14 cellular contexts compared by ENCODE assay signal in the genomic region with DNA sequence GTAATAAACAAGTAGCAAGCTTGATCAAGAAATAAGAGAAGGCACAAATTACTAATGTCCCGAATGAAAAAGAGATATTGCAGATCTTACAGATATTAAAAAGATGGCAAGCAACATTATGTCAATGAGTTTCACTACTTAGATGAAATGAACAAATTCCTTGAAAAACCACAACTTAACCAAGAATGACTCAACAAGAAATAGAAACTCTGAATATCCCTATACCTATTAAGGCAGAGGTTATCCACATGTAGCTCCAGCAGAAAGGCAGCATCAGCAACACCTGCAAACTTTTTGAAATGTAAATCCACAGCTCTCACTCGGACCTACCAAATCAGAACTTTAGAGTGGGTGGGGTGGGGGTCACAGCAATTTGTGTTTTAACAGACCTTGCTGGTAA. TPM values are rescaled to one million over a fixed set of nuclear protein-coding genes. Genes with fewer than 3 reads are reported as not detected.
DNase-seq lines count a peak whose midpoint lies in the region; ATAC-seq lines count a peak whose summit lies in the region.
"Had no signal": no experiment of that assay in that cellular context is flagged by ENCODE, and none has a peak within 500 bp of the region (broad histone marks: within the 10 kb centered on the region; RNA-seq: fewer than 3 reads in every experiment).

No MANE protein-coding gene starts in this region.

- H2BK15ac ChIP-seq in mesenchymal stem cell (ENCODE audit: low read depth, poor library complexity, severe bottlenecking), result no peak overlapping the region

- H3K4me2 ChIP-seq in mesenchymal stem cell (ENCODE audit: low read length, poor library complexity, severe bottlenecking), result no peak overlapping the region
- H3K4me2 ChIP-seq: PC-9 had no signal

- H2BK5ac ChIP-seq in mesenchymal stem cell (ENCODE audit: low read depth, low read length, poor library complexity, severe bottlenecking), result no peak overlapping the region

- H3K18ac ChIP-seq in mesenchymal stem cell (ENCODE audit: low read depth in 1 of 2, low read length in 2 of 2), result no peak overlapping the region

- H3K14ac ChIP-seq in mesenchymal stem cell (ENCODE audit: low read length in 2 of 2), result no peak overlapping the region

- H3K9me3 ChIP-seq in mesenchymal stem cell (ENCODE audit: control insufficient read depth, low read length), result no peaks in the 10 kb centered on the region
- H3K9me3 ChIP-seq: pancreas had no signal

- WGBS in mesenchymal stem cell, result no CpG with 5 or more reads among the region's 2 CpGs

- H4K91ac ChIP-seq in mesenchymal stem cell (ENCODE audit: low read length), result no peak overlapping the region

- no peak overlapping the region for H3K4ac ChIP-seq in mesenchymal stem cell (ENCODE audit: low read depth in 1 of 2, low read length in 2 of 2)

- peaks cover 1% of the 10 kb centered on the region for H3K4me1 ChIP-seq in mesenchymal stem cell (ENCODE audit: control insufficient read depth, insufficient read depth, low read depth, low read length)

- DNase-seq in OCI-M1 (lab: John Stamatoyannopoulos, UW) (peak; percentile 65), mesenchymal stem cell (peak; percentile 61), NCI-H82 (lab: John Stamatoyannopoulos, UW) (no peak), NCI-H2171 (lab: John Stamatoyannopoulos, UW) (no peak)
- no peak for DNase-seq in activated naive CD4-positive, alpha-beta T cell (lab: John Stamatoyannopoulos, UW)
- DNase-seq: hippocampal formation; NCI-H2029 treated with DMSO at 0.1 percent for 48 hours; pancreas; stimulated activated CD4-positive, alpha-beta T cell treated with anti-CD3 and anti-CD28 coated beads, Interleukin-1b, Interleukin-23, amount 100 ng/mL, for 48 hours; stimulated activated naive CD4-positive, alpha-beta T cell; T1000 had no signal

- H2AK5ac ChIP-seq in mesenchymal stem cell (ENCODE audit: low read length, severe bottlenecking), result no peak overlapping the region

- H3K9ac ChIP-seq in mesenchymal stem cell (ENCODE audit: low read length), result no peak overlapping the region

- H3K23ac ChIP-seq in mesenchymal stem cell (ENCODE audit: low read length in 2 of 2), result no peak overlapping the region

- no peaks in the 10 kb centered on the region for H3K27me3 ChIP-seq in mesenchymal stem cell (ENCODE audit: control insufficient read depth in 1 of 2, insufficient read depth in 1 of 2, low read length in 2 of 2)
- H3K27me3 ChIP-seq: pancreas had no signal

- ATAC-seq in GM18858 (IDR thresholded peaks at IDR 0.05; ENCODE audit: unreplicated experiment), result peak; percentile 36
- peak; percentile 40 for ATAC-seq in HG02870 (IDR thresholded peaks at IDR 0.05; ENCODE audit: unreplicated experiment)
- ATAC-seq: pancreas had no signal

- no peak overlapping the region for H2AFZ ChIP-seq in mesenchymal stem cell (ENCODE audit: low read depth, low read length)
- H2AFZ ChIP-seq: PC-9 had no signal

- peaks cover 29% of the 10 kb centered on the region for H3K79me1 ChIP-seq in mesenchymal stem cell (replicated peaks; ENCODE audit: low read length, poor library complexity, severe bottlenecking)

- H3K36me3 ChIP-seq in mesenchymal stem cell (ENCODE audit: control insufficient read depth in 1 of 2, insufficient read depth in 2 of 2, low read depth in 1 of 2, low read length in 2 of 2), result peaks cover 0 to 7% of the 10 kb centered on the region in 2 experiments
- H3K36me3 ChIP-seq: pancreas had no signal

- no peak overlapping the region for H4K8ac ChIP-seq in mesenchymal stem cell (ENCODE audit: low read length)

- no peak overlapping the region for H2BK12ac ChIP-seq in mesenchymal stem cell (ENCODE audit: low read length in 2 of 2)

- no peak overlapping the region for H2BK120ac ChIP-seq in mesenchymal stem cell (ENCODE audit: low read depth, low read length)

- no peak overlapping the region for H3K4me3 ChIP-seq in mesenchymal stem cell (ENCODE audit: insufficient read depth in 1 of 2, low read depth in 1 of 2, low read length in 2 of 2)
- H3K4me3 ChIP-seq: pancreas, PC-9 had no signal

- peak overlapping the region; percentile 42 for H3K27ac ChIP-seq in mesenchymal stem cell (ENCODE audit: low read length, poor library complexity, severe bottlenecking)
- H3K27ac ChIP-seq: pancreas, PC-9 had no signal

RNA-seq across cellular contexts. Expression of a gene that starts 33.6 kb away (rescaled TPM):
- 25.7 TPM for polyA plus RNA-seq in mesenchymal stem cell (2013, experiment 1 of 2)
- polyA plus RNA-seq in mesenchymal stem cell (2013, experiment 2 of 2), result 24.3 TPM

Comparison
In these comparisons a context has a peak if more than half of its experiments do, and no peak if none do; other contexts are left out.
1. DNase-seq: peak in OCI-M1 (single experiment) and mesenchymal stem cell (single experiment); none in NCI-H82 (single experiment), NCI-H2171 (single experiment) and activated naive CD4-positive, alpha-beta T cell (0 of 4).